ENCODE assay signal across 8 cellular contexts in genomic region chr6:139029470-139030210, GRCh38. TPM values are rescaled to one million over a fixed set of nuclear protein-coding genes. Genes with fewer than 3 reads are reported as not detected.
A peak's percentile ranks its signal among the peaks of the same experiment; 100 is the strongest.
DNase-seq lines count a peak whose midpoint lies in the region; ATAC-seq, FAIRE-seq and TF ChIP-seq lines count a peak whose summit lies in the region.

No MANE protein-coding gene starts in this region.

- peaks cover 3% of the 10 kb centered on the region; the same call in 1 of the 2 replicates for H3K36me3 ChIP-seq in BJ (ENCODE audit: control insufficient read depth, insufficient read depth, low read length)
- H3K36me3 ChIP-seq in heart right ventricle = peaks cover 0 to 8% (median 0%) of the 10 kb centered on the region in 9 donors
- H3K36me3 ChIP-seq in psoas muscle (ENCODE audit: insufficient read depth in 1 of 2, low read depth in 1 of 2) = no peaks in the 10 kb centered on the region

- ATAC-seq in GM18870 (IDR thresholded peaks at IDR 0.05; ENCODE audit: unreplicated experiment) (peak; percentile 26), HG03064 (IDR thresholded peaks at IDR 0.05; ENCODE audit: low read depth, unreplicated experiment) (peak; percentile 27), heart right ventricle (peak; percentile 35 to 81 (median 70)), psoas muscle (peak; percentile 52 to 77 (median 68))

- no peaks in the 10 kb centered on the region for H3K27me3 ChIP-seq in BJ (ENCODE audit: control insufficient read depth, insufficient read depth, low read length)
- H3K27me3 ChIP-seq in heart right ventricle = no peaks in the 10 kb centered on the region
- no peaks in the 10 kb centered on the region for H3K27me3 ChIP-seq in psoas muscle (ENCODE audit: insufficient read depth in 3 of 3, low read length in 2 of 3)

- H3K4me3 ChIP-seq in BJ (ENCODE audit: low read depth, low read length) = peak overlapping the region; percentile 68
- H3K4me3 ChIP-seq in heart right ventricle = peak overlapping the region; percentile 85 to 97 (median 95)
- peak overlapping the region; percentile 92 for H3K4me3 ChIP-seq in psoas muscle

- no peak for TF ChIP-seq POLR2A in GM12892 (IDR thresholded peaks at IDR 0.05; ENCODE audit: low read depth, low read length)

- H3K4me1 ChIP-seq in heart right ventricle = peaks cover 0 to 49% (median 18%) of the 10 kb centered on the region in 9 donors
- peaks cover 3% of the 10 kb centered on the region for H3K4me1 ChIP-seq in psoas muscle

- intact Hi-C loops in heart right ventricle (cut with DNase I) = loop anchor here in 3 of 10 donors (5.0 to 10.0 kb wide), 3 partner anchors 42 to 335 kb away; partner anchors contain the start of gene REPS1 (in 1 of the 3)
- intact Hi-C loops in psoas muscle (cut with DNase I) = no loop called here

- H3K9me3 ChIP-seq in heart right ventricle (no peaks in the 10 kb centered on the region), psoas muscle (no peaks in the 10 kb centered on the region)

- 5 to 6% methylated on average over 39 to 43 of the region's 43 CpGs for WGBS in heart right ventricle, 2 donors
- 8 to 16% (median 9%) methylated on average over 28 to 43 of the region's 43 CpGs for WGBS in psoas muscle, 3 donors

- no peak for TF ChIP-seq CTCF in BJ (IDR thresholded peaks at IDR 0.05; ENCODE audit: insufficient read depth, low read depth, low read length)
- TF ChIP-seq CTCF in heart right ventricle (IDR thresholded peaks at IDR 0.05) = no peak
- TF ChIP-seq CTCF in psoas muscle (IDR thresholded peaks at IDR 0.05) = no peak

- DNase-seq in BJ (ENCODE audit: low read depth) = no peak
- peak; percentile 45 for DNase-seq in NCI-H345 (lab: John Stamatoyannopoulos, UW)
- peak; percentile 67 for DNase-seq in activated effector memory CD4-positive, alpha-beta T cell treated with anti-CD3 and anti-CD28 coated beads, Interleukin-2, amount 50 U/mL, for 16 hours
- DNase-seq in heart right ventricle = peak; percentile 64 to 69
- peak; percentile 61 to 79 for DNase-seq in psoas muscle
- no peak for DNase-seq in GM12892 (ENCODE audit: insufficient read length)

- FAIRE-seq in GM12892 (lab: Jason Lieb, UNC) = no peak

- CTCF ChIA-PET in BJ (lab: Yijun Ruan, JAX) = no interaction called here

- POLR2A ChIA-PET in BJ (lab: Charles Lee) = interaction anchor here (0.6 kb wide), 1 partner anchor 70 kb away, joined by 3 read pairs; no protein-coding TSS in a partner anchor

- H3K27ac ChIP-seq in heart right ventricle (peak overlapping the region; percentile 38 to 96 (median 89)), psoas muscle (peak overlapping the region; percentile 46)

RNA-seq across cellular contexts. Expression of gene ABRACL, which starts 1.1 kb away (rescaled TPM):
- polyA plus RNA-seq in BJ (2011; rRNA removed) (13.1 and 23.1 TPM in 2 replicates), heart right ventricle (10 to 100 TPM; 10.3 to 20.8 TPM), psoas muscle (1 to 10 TPM; 2.1 to 6.3 (median 2.9) TPM)
- 4.5 and 5.9 TPM in 2 replicates for polyA minus RNA-seq in BJ (2011; rRNA and poly(A)+ RNA removed)
- total RNA-seq in heart right ventricle (10 to 100 TPM in 2 of 10 donors, 1 to 10 TPM in 8; 2.6 to 13.9 (median 5.2) TPM), psoas muscle (1 to 10 TPM in 3 of 4 donors, under 1 TPM in 1; 0.92 to 3.1 (median 2.1) TPM)
- 129 TPM for polyA plus RNA-seq in GM12892 (2012; ENCODE audit: missing spikeins)

RNA-seq across cellular contexts. Expression of gene REPS1, which starts 41.6 kb away (rescaled TPM):
- polyA plus RNA-seq in BJ (2011; rRNA removed) = 27.2 and 29.9 TPM in 2 replicates
- 19.2 and 27.2 TPM in 2 replicates for polyA minus RNA-seq in BJ (2011; rRNA and poly(A)+ RNA removed)
- 10 to 100 TPM; 30.2 to 43.9 (median 39.4) TPM for total RNA-seq in heart right ventricle
- polyA plus RNA-seq in heart right ventricle = 10 to 100 TPM; 34.0 to 43.2 TPM
- total RNA-seq in psoas muscle = 10 to 100 TPM; 16.3 to 23.9 (median 21.5) TPM
- 10 to 100 TPM; 13.0 to 17.2 (median 16.8) TPM for polyA plus RNA-seq in psoas muscle
- polyA plus RNA-seq in GM12892 (2012; ENCODE audit: missing spikeins) = 32.1 TPM

Comparison
In these comparisons a context has a peak if more than half of its experiments do, and no peak if none do; other contexts are left out.
1. DNase-seq: peak in NCI-H345 (single experiment), activated effector memory CD4-positive, alpha-beta T cell treated with anti-CD3 and anti-CD28 coated beads, Interleukin-2, amount 50 U/mL, for 16 hours (single experiment), heart right ventricle (2 of 2) and psoas muscle (2 of 2); none in BJ (single experiment) and GM12892 (single experiment).
2. Peak in every context shown above with its lines, with median percentiles within 50 percentile points of each other: H3K4me3 ChIP-seq and ATAC-seq.